ENCODE assay signal across 17 cellular contexts in the genomic region with DNA sequence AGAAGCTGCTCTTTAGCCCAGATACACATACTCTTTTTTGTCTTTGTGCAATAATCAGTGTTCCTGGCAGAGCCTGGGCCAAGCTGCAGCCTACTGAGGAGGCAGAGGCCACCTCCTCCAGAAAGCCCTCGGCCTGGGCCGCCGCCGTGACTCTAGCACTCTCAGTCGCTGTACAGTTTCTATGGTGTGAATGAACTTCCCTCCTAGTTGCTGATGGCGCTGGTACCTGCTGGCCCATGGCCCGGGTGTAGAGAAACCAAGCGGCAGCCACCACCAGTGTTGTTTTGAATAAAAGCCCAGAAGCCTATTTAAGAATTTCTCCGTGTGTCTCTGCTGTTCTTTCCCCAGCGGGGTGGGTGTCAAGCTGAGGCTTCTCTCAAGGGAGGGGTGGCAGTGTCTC.
DNase-seq lines count a peak whose midpoint lies in the region; TF ChIP-seq lines count a peak whose summit lies in the region.
"Had no signal": no experiment of that assay in that cellular context is flagged by ENCODE, and none has a peak within 500 bp of the region (broad histone marks: within the 10 kb centered on the region; RNA-seq: fewer than 3 reads in every experiment).

No MANE protein-coding gene starts in this region.

- peak overlapping the region; percentile 78 for H3K27ac ChIP-seq in SK-N-MC
- H3K27ac ChIP-seq in neural progenitor cell, result no peak overlapping the region
- H3K27ac ChIP-seq: GM23248, PC-9, SJSA1 had no signal

- H3F3A ChIP-seq in neural progenitor cell (ENCODE audit: low read depth), result peaks cover 9% of the 10 kb centered on the region

- no peaks in the 10 kb centered on the region for H3K79me2 ChIP-seq in neural progenitor cell (ENCODE audit: low read depth)

- POLR2A ChIA-PET in activated CD4-positive, alpha-beta memory T cell treated with anti-CD3 and anti-CD28 coated beads, Interleukin-2, amount 10 ng/mL, durations not matched to agents 7 days and 5 days (lab: Charles Lee), result no interaction called here

- H3K4me2 ChIP-seq in neural progenitor cell, result no peak overlapping the region
- H3K4me2 ChIP-seq: PC-9 had no signal

- H3K9me3 Mint-ChIP-seq in neural progenitor cell, result no peaks in the 10 kb centered on the region
- H3K9me3 Mint-ChIP-seq in activated CD4-positive, alpha-beta memory T cell treated with anti-CD3 and anti-CD28 coated beads, Interleukin-2, amount 10 ng/mL, durations not matched to agents 7 days and 5 days, result no peaks in the 10 kb centered on the region
- H3K9me3 Mint-ChIP-seq: CD8-positive, alpha-beta T cell had no signal

- H3K36me3 ChIP-seq in SK-N-MC (ENCODE audit: insufficient read depth, low read length) (no peaks in the 10 kb centered on the region), neural progenitor cell (no peaks in the 10 kb centered on the region)
- H3K36me3 ChIP-seq: BE2C, SJSA1 had no signal

- H3K27me3 Mint-ChIP-seq in neural progenitor cell (ENCODE audit: insufficient read depth, low read depth), result peaks cover 16% of the 10 kb centered on the region
- peaks cover 34% of the 10 kb centered on the region for H3K27me3 Mint-ChIP-seq in activated CD4-positive, alpha-beta memory T cell treated with anti-CD3 and anti-CD28 coated beads, Interleukin-2, amount 10 ng/mL, durations not matched to agents 7 days and 5 days

- no peak for TF ChIP-seq CTCF in neural progenitor cell (IDR thresholded peaks at IDR 0.05)
- TF ChIP-seq CTCF in foreskin fibroblast (IDR thresholded peaks at IDR 0.05; ENCODE audit: low read depth, low read length), result no peak

- DNase-seq in SK-N-MC (ENCODE audit: low read depth, low spot score) (no peak), cerebellar cortex (ENCODE audit: low spot score) (peak; percentile 27), neural progenitor cell (ENCODE audit: low spot score) (no peak), foreskin fibroblast (no peak), NCI-H1436 treated with DMSO at 0.1 percent for 48 hours (lab: John Stamatoyannopoulos, UW) (no peak)
- no peak for DNase-seq in activated CD4-positive, alpha-beta memory T cell treated with anti-CD3 and anti-CD28 coated beads, Interleukin-2, amount 10 ng/mL, durations not matched to agents 7 days and 5 days
- no peak for DNase-seq in activated CD4-positive, alpha-beta T cell treated with anti-CD3 and anti-CD28 coated beads, Interleukin-2, amount 50 U/mL, for 48 hours
- DNase-seq: BE2C; CD8-positive, alpha-beta T cell; DMS79 treated with DMSO at 0.1 percent for 48 hours; GM23248; NCI-H1092; NCI-H1694; NCI-H510A treated with DMSO at 0.1 percent for 48 hours; PC-9 had no signal

- H3K27me3 ChIP-seq in neural progenitor cell, result no peaks in the 10 kb centered on the region
- H3K27me3 ChIP-seq: BE2C had no signal

- no peak overlapping the region for H2AFZ ChIP-seq in neural progenitor cell (replicated peaks)
- H2AFZ ChIP-seq: GM23248, PC-9 had no signal

- CTCF ChIA-PET in activated CD4-positive, alpha-beta memory T cell treated with anti-CD3 and anti-CD28 coated beads, Interleukin-2, amount 10 ng/mL, durations not matched to agents 7 days and 5 days (lab: Charles Lee), result no interaction called here

- H3K36me3 Mint-ChIP-seq in neural progenitor cell, result no peaks in the 10 kb centered on the region
- no peaks in the 10 kb centered on the region for H3K36me3 Mint-ChIP-seq in activated CD4-positive, alpha-beta memory T cell treated with anti-CD3 and anti-CD28 coated beads, Interleukin-2, amount 10 ng/mL, durations not matched to agents 7 days and 5 days (ENCODE audit: low read depth)
- H3K36me3 Mint-ChIP-seq: CD8-positive, alpha-beta T cell had no signal

- H3K9ac ChIP-seq in SK-N-MC (ENCODE audit: insufficient read length), result peak overlapping the region; percentile 7
- H3K9ac ChIP-seq in neural progenitor cell, result no peak overlapping the region
- H3K9ac ChIP-seq: GM23248 had no signal

- H3K4me1 Mint-ChIP-seq in neural progenitor cell, result peaks cover 54% of the 10 kb centered on the region
- no peaks in the 10 kb centered on the region for H3K4me1 Mint-ChIP-seq in activated CD4-positive, alpha-beta memory T cell treated with anti-CD3 and anti-CD28 coated beads, Interleukin-2, amount 10 ng/mL, durations not matched to agents 7 days and 5 days

- H3K4me1 ChIP-seq in neural progenitor cell, result peaks cover 21% of the 10 kb centered on the region
- H3K4me1 ChIP-seq: SJSA1 had no signal

- no peaks in the 10 kb centered on the region for H3K9me3 ChIP-seq in SK-N-MC (ENCODE audit: low read depth, low read length)
- no peaks in the 10 kb centered on the region for H3K9me3 ChIP-seq in neural progenitor cell (ENCODE audit: low read depth)
- H3K9me3 ChIP-seq: BE2C, SJSA1 had no signal

- H4K20me1 ChIP-seq in neural progenitor cell (ENCODE audit: low read depth), result no peaks in the 10 kb centered on the region

- H3K4me3 ChIP-seq in SK-N-MC, result no peak overlapping the region
- no peak overlapping the region for H3K4me3 ChIP-seq in neural progenitor cell
- H3K4me3 ChIP-seq in foreskin fibroblast (ENCODE audit: low read depth in 1 of 2, low read length in 2 of 2), result no peak overlapping the region
- H3K4me3 ChIP-seq: GM12878, GM23248, PC-9, SJSA1 had no signal

- peak overlapping the region; percentile 67 for H3K4me3 Mint-ChIP-seq in neural progenitor cell
- no peak overlapping the region for H3K4me3 Mint-ChIP-seq in activated CD4-positive, alpha-beta memory T cell treated with anti-CD3 and anti-CD28 coated beads, Interleukin-2, amount 10 ng/mL, durations not matched to agents 7 days and 5 days
- H3K4me3 Mint-ChIP-seq: CD8-positive, alpha-beta T cell had no signal

- peak overlapping the region; percentile 98 for H3K27ac Mint-ChIP-seq in neural progenitor cell
- no peak overlapping the region for H3K27ac Mint-ChIP-seq in activated CD4-positive, alpha-beta memory T cell treated with anti-CD3 and anti-CD28 coated beads, Interleukin-2, amount 10 ng/mL, durations not matched to agents 7 days and 5 days
- H3K27ac Mint-ChIP-seq: CD8-positive, alpha-beta T cell had no signal
